ENCODE assay signal across 16 cellular contexts in genomic region chr10:4120454-4120853, GRCh38.
DNase-seq lines count a peak whose midpoint lies in the region; ATAC-seq lines count a peak whose summit lies in the region.
"Had no signal": no experiment of that assay in that cellular context is flagged by ENCODE, and none has a peak within 500 bp of the region (broad histone marks: within the 10 kb centered on the region; RNA-seq: fewer than 3 reads in every experiment).

No MANE protein-coding gene starts in this region.

- no peaks in the 10 kb centered on the region for H3K27me3 Mint-ChIP-seq in activated T-cell treated with anti-CD3 and anti-CD28 coated beads, Interleukin-2, amount 50 U/mL, for 4 hours (ENCODE audit: low read depth)
- no peaks in the 10 kb centered on the region for H3K27me3 Mint-ChIP-seq in natural killer cell treated with Interleukin-12 subunit alpha and Interleukin-12 subunit beta and Interleukin-15 and Interleukin-18, amount 100 ng/mL, for 72 hours
- H3K27me3 Mint-ChIP-seq: stimulated activated naive B cell treated with anti-CD40 and anti-IgM and Interleukin-4, amounts not matched to agents 10 μg/mL and 1 μg/mL and 100 μg/mL, for 72 hours had no signal

- H3K9me3 Mint-ChIP-seq in activated T-cell treated with anti-CD3 and anti-CD28 coated beads, Interleukin-2, amount 50 U/mL, for 4 hours = peaks cover 7% of the 10 kb centered on the region
- peaks cover 5% of the 10 kb centered on the region for H3K9me3 Mint-ChIP-seq in natural killer cell treated with Interleukin-12 subunit alpha and Interleukin-12 subunit beta and Interleukin-15 and Interleukin-18, amount 100 ng/mL, for 72 hours

- H3K4me3 Mint-ChIP-seq in activated T-cell treated with anti-CD3 and anti-CD28 coated beads, Interleukin-2, amount 50 U/mL, for 4 hours = no peak overlapping the region
- H3K4me3 Mint-ChIP-seq in natural killer cell treated with Interleukin-12 subunit alpha and Interleukin-12 subunit beta and Interleukin-15 and Interleukin-18, amount 100 ng/mL, for 72 hours = no peak overlapping the region

- peak overlapping the region in 1 of 2 donors; percentile 69 for H3K27ac Mint-ChIP-seq in natural killer cell treated with Interleukin-12 subunit alpha and Interleukin-12 subunit beta and Interleukin-15 and Interleukin-18, amount 100 ng/mL, for 72 hours
- H3K27ac Mint-ChIP-seq: stimulated activated naive B cell treated with anti-CD40 and anti-IgM and Interleukin-4, amounts not matched to agents 10 μg/mL and 1 μg/mL and 100 μg/mL, for 72 hours had no signal

- peaks cover 15% of the 10 kb centered on the region for H3K4me1 Mint-ChIP-seq in activated T-cell treated with anti-CD3 and anti-CD28 coated beads, Interleukin-2, amount 50 U/mL, for 4 hours (ENCODE audit: low read depth)
- H3K4me1 Mint-ChIP-seq in natural killer cell treated with Interleukin-12 subunit alpha and Interleukin-12 subunit beta and Interleukin-15 and Interleukin-18, amount 100 ng/mL, for 72 hours (ENCODE audit: low read depth in 2 of 2) = peaks cover 24 to 38% of the 10 kb centered on the region in 2 donors

- DNase-seq in activated T-cell treated with anti-CD3 and anti-CD28 coated beads, Interleukin-2, amount 50 U/mL, for 4 hours = peak; percentile 15
- DNase-seq in activated T-cell treated with anti-CD3 and anti-CD28 coated beads for 4 hours = no peak
- peak; percentile 24 for DNase-seq in central memory CD4-positive, alpha-beta T cell
- no peak for DNase-seq in natural killer cell treated with Interleukin-12 subunit alpha and Interleukin-12 subunit beta and Interleukin-15 and Interleukin-18, amount 100 ng/mL, for 72 hours (ENCODE audit: low spot score)
- DNase-seq: activated T-cell treated with anti-CD3 and anti-CD28 coated beads, Interleukin-2, amount 50 U/mL, for 48 hours; COR-L47; GDM1; glutamatergic neuron; midbrain; occipital lobe; stimulated activated naive B cell treated with anti-CD40 and anti-IgM and Interleukin-4, amounts not matched to agents 10 μg/mL and 1 μg/mL and 100 μg/mL, for 72 hours; uterus had no signal

- no peak for ATAC-seq in activated T-cell treated with anti-CD3 and anti-CD28 coated beads, Interleukin-2, amount 50 U/mL, for 4 hours
- ATAC-seq in HG03432 (IDR thresholded peaks at IDR 0.05; ENCODE audit: unreplicated experiment) (peak; percentile 41), HG03095 (IDR thresholded peaks at IDR 0.05; ENCODE audit: unreplicated experiment) (no peak), HG03378 (IDR thresholded peaks at IDR 0.05; ENCODE audit: unreplicated experiment) (no peak), GM19397 (IDR thresholded peaks at IDR 0.05; ENCODE audit: unreplicated experiment) (no peak)
- peak; percentile 73 to 75 for ATAC-seq in natural killer cell treated with Interleukin-12 subunit alpha and Interleukin-12 subunit beta and Interleukin-15 and Interleukin-18, amount 100 ng/mL, for 72 hours

- H3K36me3 Mint-ChIP-seq in activated T-cell treated with anti-CD3 and anti-CD28 coated beads, Interleukin-2, amount 50 U/mL, for 4 hours (ENCODE audit: insufficient read depth) = peaks cover 6% of the 10 kb centered on the region
- peaks cover 19% of the 10 kb centered on the region for H3K36me3 Mint-ChIP-seq in natural killer cell treated with Interleukin-12 subunit alpha and Interleukin-12 subunit beta and Interleukin-15 and Interleukin-18, amount 100 ng/mL, for 72 hours

Comparison
In these comparisons a context has a peak if more than half of its experiments do, and no peak if none do; other contexts are left out.
1. DNase-seq: peak in activated T-cell treated with anti-CD3 and anti-CD28 coated beads, Interleukin-2, amount 50 U/mL, for 4 hours (single experiment) and central memory CD4-positive, alpha-beta T cell (single experiment); none in activated T-cell treated with anti-CD3 and anti-CD28 coated beads for 4 hours (single experiment) and natural killer cell treated with Interleukin-12 subunit alpha and Interleukin-12 subunit beta and Interleukin-15 and Interleukin-18, amount 100 ng/mL, for 72 hours (single experiment).
2. ATAC-seq: peak in HG03432 (single experiment) and natural killer cell treated with Interleukin-12 subunit alpha and Interleukin-12 subunit beta and Interleukin-15 and Interleukin-18, amount 100 ng/mL, for 72 hours (2 of 2); none in activated T-cell treated with anti-CD3 and anti-CD28 coated beads, Interleukin-2, amount 50 U/mL, for 4 hours (0 of 2), HG03095 (single experiment), HG03378 (single experiment) and GM19397 (single experiment).